Comparison of ENCODE assay signal across 32 cellular contexts in genomic region chr3:130821821-130822220, GRCh38.
"Had no signal": no experiment of that assay in that cellular context is flagged by ENCODE, and none has a peak within 500 bp of the region (broad histone marks: within the 10 kb centered on the region; RNA-seq: fewer than 3 reads in every experiment).

No MANE protein-coding gene starts in this region.

- H3K36me3 ChIP-seq: adrenal gland, brain microvascular endothelial cell, breast epithelium had no signal

- DNase-seq: activated B cell treated with CpG ODN at 0.5 μM for 24 hours; activated CD4-positive, alpha-beta memory T cell treated with anti-CD3 and anti-CD28 coated beads for 36 hours; activated CD4-positive, alpha-beta T cell treated with anti-CD3 and anti-CD28 coated beads for 4 hours; activated CD4-positive, alpha-beta T cell treated with anti-CD3 and anti-CD28 coated beads, Interleukin-2, amount 10 ng/mL, durations not matched to agents 24 days and 14 days; activated CD4-positive, alpha-beta T cell treated with anti-CD3 and anti-CD28 coated beads, Interleukin-2, amount 50 U/mL, for 1 hour; activated CD4-positive, alpha-beta T cell treated with anti-CD3 and anti-CD28 coated beads, Interleukin-2, amount 50 U/mL, for 4 hours; activated CD4-positive, CD25-positive, alpha-beta regulatory T cell treated with anti-CD3 and anti-CD28 coated beads, Interleukin-2, amount 50 U/mL, for 72 hours; activated CD8-positive, alpha-beta memory T cell treated with anti-CD3 and anti-CD28 coated beads, Interleukin-2, amount 50 U/mL, for 4 hours; activated CD8-positive, alpha-beta T cell treated with anti-CD3 and anti-CD28 coated beads for 36 hours; activated effector memory CD4-positive, alpha-beta T cell treated with anti-CD3 and anti-CD28 coated beads, Interleukin-2, amount 50 U/mL, for 16 hours; activated gamma-delta T cell treated with Interleukin-2 at 50 U/mL for 16 hours; activated naive CD4-positive, alpha-beta T cell; activated naive CD4-positive, alpha-beta T cell treated with anti-CD3 and anti-CD28 coated beads for 36 hours; activated naive CD4-positive, alpha-beta T cell treated with anti-CD3 and anti-CD28 coated beads, Interleukin-2, amount 50 U/mL, for 16 hours; activated naive CD8-positive, alpha-beta T cell treated with anti-CD3 and anti-CD28 coated beads for 36 hours; activated T-cell treated with anti-CD3 and anti-CD28 coated beads for 4 hours; activated T-cell treated with anti-CD3 and anti-CD28 coated beads, Interleukin-2, amount 50 U/mL, for 1 hour; activated T-cell treated with anti-CD3 and anti-CD28 coated beads, Interleukin-2, amount 50 U/mL, for 4 hours; activated T-cell treated with anti-CD3 and anti-CD28 coated beads, Interleukin-2, amount 50 U/mL, for 72 hours; adrenal gland; amniotic stem cell; aorta; body of pancreas; brain microvascular endothelial cell; cerebellar nuclear complex; T-helper 1 cell; T-helper 2 cell; T-helper 9 cell had no signal

- H3K27ac ChIP-seq: body of pancreas, brain microvascular endothelial cell, breast epithelium, VCaP had no signal

- H3K4me3 ChIP-seq: adrenal gland, body of pancreas, breast epithelium had no signal

- H3K9me3 ChIP-seq: adrenal gland, body of pancreas, breast epithelium had no signal

- H3K27me3 ChIP-seq: adrenal gland, body of pancreas, brain microvascular endothelial cell, breast epithelium had no signal

- ATAC-seq: activated CD8-positive, alpha-beta T cell treated with anti-CD3 and anti-CD28 coated beads for 36 hours; activated naive CD4-positive, alpha-beta T cell treated with anti-CD3 and anti-CD28 coated beads, Interleukin-2, amount 50 U/mL, for 72 hours; activated T-cell treated with anti-CD3 and anti-CD28 coated beads, Interleukin-2, amount 50 U/mL, for 4 hours; activated T-cell treated with anti-CD3 and anti-CD28 coated beads, Interleukin-2, amount 50 U/mL, for 72 hours; activated T-helper 17 cell treated with anti-CD3 and anti-CD28 coated beads, Interleukin-2, amount 50 U/mL, for 72 hours; body of pancreas had no signal

- H3K4me1 ChIP-seq: body of pancreas, breast epithelium had no signal
